Comparison of ENCODE assay signal across 30 cellular contexts in genomic region chr2:31784868-31785267, GRCh38.
"Had no signal": no experiment of that assay in that cellular context is flagged by ENCODE, and none has a peak within 500 bp of the region (broad histone marks: within the 10 kb centered on the region; RNA-seq: fewer than 3 reads in every experiment).

No MANE protein-coding gene starts in this region.

- H3K27ac ChIP-seq: ascending aorta, breast epithelium, cardiac muscle cell, colonic mucosa, epithelial cell of prostate, esophagus squamous epithelium, gastroesophageal sphincter, heart right ventricle, WERI-Rb-1 had no signal

- H3K4me1 ChIP-seq: ascending aorta, breast epithelium, colonic mucosa, esophagus squamous epithelium, gastroesophageal sphincter, heart right ventricle had no signal

- H3K27ac Mint-ChIP-seq: activated B cell treated with CpG ODN at 0.5 μM for 24 hours; activated CD4-positive, alpha-beta memory T cell treated with anti-CD3 and anti-CD28 coated beads for 36 hours; activated CD4-positive, alpha-beta T cell treated with anti-CD3 and anti-CD28 coated beads for 36 hours; activated CD4-positive, alpha-beta T cell treated with anti-CD3 and anti-CD28 coated beads, Interleukin-2, amount 10 ng/mL, durations not matched to agents 24 days and 14 days; activated CD8-positive, alpha-beta memory T cell treated with anti-CD3 and anti-CD28 coated beads, Interleukin-2, amount 10 ng/mL, durations not matched to agents 7 days and 5 days; activated CD8-positive, alpha-beta T cell treated with anti-CD3 and anti-CD28 coated beads, Interleukin-2, amount 10 ng/mL, durations not matched to agents 7 days and 5 days; activated naive CD4-positive, alpha-beta T cell treated with anti-CD3 and anti-CD28 coated beads, Interleukin-2, amount 10 ng/mL, durations not matched to agents 7 days and 5 days; activated naive CD4-positive, alpha-beta T cell treated with anti-CD3 and anti-CD28 coated beads, Interleukin-2, amount 50 U/mL, for 72 hours; activated naive CD8-positive, alpha-beta T cell treated with anti-CD3 and anti-CD28 coated beads, Interleukin-2, amount 10 ng/mL, durations not matched to agents 7 days and 5 days; activated T-cell treated with anti-CD3 and anti-CD28 coated beads, Interleukin-2, amount 50 U/mL, for 72 hours; brain had no signal

- H3K36me3 ChIP-seq: ascending aorta, breast epithelium, cardiac muscle cell, colonic mucosa, esophagus squamous epithelium, gastroesophageal sphincter, heart right ventricle, WERI-Rb-1 had no signal

- H3K27me3 ChIP-seq: ascending aorta, breast epithelium, cardiac muscle cell, colonic mucosa, esophagus squamous epithelium, gastroesophageal sphincter, heart right ventricle had no signal

- H3K4me3 Mint-ChIP-seq: activated B cell treated with CpG ODN at 0.5 μM for 24 hours; activated CD4-positive, alpha-beta memory T cell treated with anti-CD3 and anti-CD28 coated beads for 36 hours; activated CD4-positive, alpha-beta T cell treated with anti-CD3 and anti-CD28 coated beads for 36 hours; activated CD4-positive, alpha-beta T cell treated with anti-CD3 and anti-CD28 coated beads, Interleukin-2, amount 10 ng/mL, durations not matched to agents 24 days and 14 days; activated CD8-positive, alpha-beta memory T cell treated with anti-CD3 and anti-CD28 coated beads, Interleukin-2, amount 10 ng/mL, durations not matched to agents 7 days and 5 days; activated CD8-positive, alpha-beta T cell treated with anti-CD3 and anti-CD28 coated beads, Interleukin-2, amount 10 ng/mL, durations not matched to agents 7 days and 5 days; activated naive CD4-positive, alpha-beta T cell treated with anti-CD3 and anti-CD28 coated beads, Interleukin-2, amount 10 ng/mL, durations not matched to agents 7 days and 5 days; activated naive CD8-positive, alpha-beta T cell treated with anti-CD3 and anti-CD28 coated beads, Interleukin-2, amount 10 ng/mL, durations not matched to agents 7 days and 5 days; activated T-cell treated with anti-CD3 and anti-CD28 coated beads, Interleukin-2, amount 50 U/mL, for 72 hours; brain had no signal

- H3K4me3 ChIP-seq: ascending aorta, breast epithelium, cardiac muscle cell, colonic mucosa, esophagus squamous epithelium, gastroesophageal sphincter, heart right ventricle had no signal

- DNase-seq: activated B cell treated with CpG ODN at 0.5 μM for 24 hours; activated CD4-positive, alpha-beta memory T cell treated with anti-CD3 and anti-CD28 coated beads for 36 hours; activated CD4-positive, alpha-beta T cell treated with anti-CD3 and anti-CD28 coated beads for 36 hours; activated CD4-positive, alpha-beta T cell treated with anti-CD3 and anti-CD28 coated beads, Interleukin-2, amount 10 ng/mL, durations not matched to agents 24 days and 14 days; activated CD4-positive, CD25-positive, alpha-beta regulatory T cell treated with anti-CD3 and anti-CD28 coated beads, Interleukin-2, amount 50 U/mL, for 72 hours; activated CD8-positive, alpha-beta memory T cell treated with anti-CD3 and anti-CD28 coated beads, Interleukin-2, amount 10 ng/mL, durations not matched to agents 7 days and 5 days; activated CD8-positive, alpha-beta memory T cell treated with anti-CD3 and anti-CD28 coated beads, Interleukin-2, amount 50 U/mL, for 4 hours; activated CD8-positive, alpha-beta T cell treated with anti-CD3 and anti-CD28 coated beads, Interleukin-2, amount 10 ng/mL, durations not matched to agents 7 days and 5 days; activated gamma-delta T cell; activated naive CD4-positive, alpha-beta T cell; activated naive CD4-positive, alpha-beta T cell treated with anti-CD3 and anti-CD28 coated beads, Interleukin-2, amount 10 ng/mL, durations not matched to agents 7 days and 5 days; activated naive CD8-positive, alpha-beta T cell treated with anti-CD3 and anti-CD28 coated beads, Interleukin-2, amount 10 ng/mL, durations not matched to agents 7 days and 5 days; activated T-cell treated with anti-CD3 and anti-CD28 coated beads, Interleukin-2, amount 50 U/mL, for 1 hour; activated T-cell treated with anti-CD3 and anti-CD28 coated beads, Interleukin-2, amount 50 U/mL, for 72 hours; central memory CD4-positive, alpha-beta T cell; cerebellar nuclear complex; colonic mucosa; effector CD8-positive, alpha-beta T cell; esophagus squamous epithelium; foreskin melanocyte; heart right ventricle; T-helper 2 cell; WERI-Rb-1 had no signal

- H3K4me1 Mint-ChIP-seq: activated B cell treated with CpG ODN at 0.5 μM for 24 hours; activated CD4-positive, alpha-beta T cell treated with anti-CD3 and anti-CD28 coated beads for 36 hours; activated CD4-positive, alpha-beta T cell treated with anti-CD3 and anti-CD28 coated beads, Interleukin-2, amount 10 ng/mL, durations not matched to agents 24 days and 14 days; activated CD8-positive, alpha-beta memory T cell treated with anti-CD3 and anti-CD28 coated beads, Interleukin-2, amount 10 ng/mL, durations not matched to agents 7 days and 5 days; activated naive CD4-positive, alpha-beta T cell treated with anti-CD3 and anti-CD28 coated beads, Interleukin-2, amount 10 ng/mL, durations not matched to agents 7 days and 5 days; activated naive CD8-positive, alpha-beta T cell treated with anti-CD3 and anti-CD28 coated beads, Interleukin-2, amount 10 ng/mL, durations not matched to agents 7 days and 5 days; brain had no signal

- H3K36me3 Mint-ChIP-seq: activated CD4-positive, alpha-beta memory T cell treated with anti-CD3 and anti-CD28 coated beads for 36 hours; activated CD8-positive, alpha-beta memory T cell treated with anti-CD3 and anti-CD28 coated beads, Interleukin-2, amount 10 ng/mL, durations not matched to agents 7 days and 5 days; activated naive CD4-positive, alpha-beta T cell treated with anti-CD3 and anti-CD28 coated beads, Interleukin-2, amount 10 ng/mL, durations not matched to agents 7 days and 5 days; activated naive CD8-positive, alpha-beta T cell treated with anti-CD3 and anti-CD28 coated beads, Interleukin-2, amount 10 ng/mL, durations not matched to agents 7 days and 5 days; brain had no signal

- H3K27me3 Mint-ChIP-seq: activated naive CD4-positive, alpha-beta T cell treated with anti-CD3 and anti-CD28 coated beads, Interleukin-2, amount 10 ng/mL, durations not matched to agents 7 days and 5 days had no signal

- ATAC-seq: activated CD4-positive, alpha-beta T cell treated with anti-CD3 and anti-CD28 coated beads for 36 hours; activated CD8-positive, alpha-beta memory T cell treated with anti-CD3 and anti-CD28 coated beads, Interleukin-2, amount 10 ng/mL, durations not matched to agents 7 days and 5 days; activated CD8-positive, alpha-beta T cell treated with anti-CD3 and anti-CD28 coated beads, Interleukin-2, amount 10 ng/mL, durations not matched to agents 7 days and 5 days; activated naive CD4-positive, alpha-beta T cell treated with anti-CD3 and anti-CD28 coated beads, Interleukin-2, amount 50 U/mL, for 72 hours; activated T-cell treated with anti-CD3 and anti-CD28 coated beads, Interleukin-2, amount 50 U/mL, for 72 hours; gastroesophageal sphincter; heart right ventricle had no signal

- H3K9me3 ChIP-seq: ascending aorta, colonic mucosa, esophagus squamous epithelium had no signal
